Comparison of ENCODE assay signal across 29 cellular contexts in the genomic region with DNA sequence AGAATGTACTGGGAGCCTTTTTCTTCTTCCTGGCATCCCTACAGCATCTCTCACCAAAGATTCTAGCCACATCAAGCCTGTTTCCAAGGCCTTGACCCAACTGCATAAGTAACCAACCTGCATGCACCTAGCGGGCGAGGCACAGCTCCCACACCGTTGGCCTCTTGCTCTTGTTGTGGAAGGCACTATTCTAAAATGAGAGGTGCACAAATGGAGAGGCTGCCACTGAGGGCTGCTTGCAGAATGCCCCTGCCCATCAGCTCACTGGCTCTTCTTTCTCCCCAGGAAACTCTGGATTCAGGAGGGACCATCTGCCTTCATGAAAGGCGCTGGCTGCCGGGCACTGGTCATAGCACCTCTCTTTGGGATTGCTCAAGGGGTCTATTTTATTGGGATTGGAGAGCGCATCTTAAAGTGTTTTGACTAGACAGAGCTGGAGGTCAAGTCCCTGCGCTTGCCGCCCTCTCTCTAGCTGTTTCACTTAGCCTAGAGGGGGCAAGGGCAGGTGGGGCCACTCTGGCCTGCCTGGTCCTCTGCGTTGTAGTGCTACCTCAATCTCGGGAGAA. TPM values are rescaled to one million over a fixed set of nuclear protein-coding genes. Genes with fewer than 3 reads are reported as not detected.
A peak's percentile ranks its signal among the peaks of the same experiment; 100 is the strongest.
DNase-seq lines count a peak whose midpoint lies in the region; ATAC-seq, FAIRE-seq and TF ChIP-seq lines count a peak whose summit lies in the region.
"Had no signal": no experiment of that assay in that cellular context is flagged by ENCODE, and none has a peak within 500 bp of the region (broad histone marks: within the 10 kb centered on the region; RNA-seq: fewer than 3 reads in every experiment).

No MANE protein-coding gene starts in this region.

- H4K20me1 ChIP-seq in GM23338 (replicated peaks; ENCODE audit: insufficient read depth) (0 out of 2 replicates have a peak, but pooled peaks cover 3% of the 10 kb centered on the region), K562 (replicated peaks; ENCODE audit: control insufficient read depth, insufficient read depth, low read length) (no peaks in the 10 kb centered on the region)

- DNase-seq in Caco-2 (no peak), GM23338 (ENCODE audit: low spot score) (no peak), K562 (ENCODE audit: extremely low read depth in 1 of 4, low spot score in 3 of 4) (no peak), nephron progenitor cell (no peak)
- no peak for DNase-seq in stimulated activated naive CD4-positive, alpha-beta T cell (lab: John Stamatoyannopoulos, UW)
- DNase-seq in activated effector memory CD4-positive, alpha-beta T cell treated with Interleukin-2 at 50 U/mL for 16 hours = no peak
- DNase-seq: activated CD4-positive, alpha-beta T cell treated with anti-CD3 and anti-CD28 coated beads, Interleukin-2, amount 50 U/mL, for 48 hours; activated CD4-positive, CD25-positive, alpha-beta regulatory T cell treated with anti-CD3 and anti-CD28 coated beads, Interleukin-2, amount 50 U/mL, for 72 hours; effector memory CD8-positive, alpha-beta T cell; erythroblast; left ventricle myocardium superior; MM.1S; NCI-H1417; NCI-H2029; NCI-H524 treated with DMSO at 0.1 percent for 48 hours; NK-92 treated with Interleukin-12 subunit alpha and Interleukin-12 subunit beta, amount 100 ng/mL, for 24 hours; right lobe of liver; T-helper 2 cell had no signal

- no peaks in the 10 kb centered on the region for H3K27me3 Mint-ChIP-seq in Caco-2 (ENCODE audit: insufficient read depth, unreplicated experiment)
- no peaks in the 10 kb centered on the region for H3K27me3 Mint-ChIP-seq in GM23338 (ENCODE audit: insufficient read depth, low read depth, poor library complexity)
- H3K27me3 Mint-ChIP-seq in nephron progenitor cell (ENCODE audit: low read depth, poor library complexity) = no peaks in the 10 kb centered on the region
- H3K27me3 Mint-ChIP-seq in activated T-helper 17 cell treated with anti-CD3 and anti-CD28 coated beads, Interleukin-2, amount 50 U/mL, for 72 hours = no peaks in the 10 kb centered on the region
- H3K27me3 Mint-ChIP-seq: effector memory CD8-positive, alpha-beta T cell; progenitor cell of endocrine pancreas had no signal

- no peaks in the 10 kb centered on the region for H3K4me1 ChIP-seq in Caco-2
- no peaks in the 10 kb centered on the region for H3K4me1 ChIP-seq in GM23338 (ENCODE audit: insufficient read depth)
- H3K4me1 ChIP-seq in K562 (replicated peaks in 1 of 2; ENCODE audit: control insufficient read depth in 2 of 2, insufficient read depth in 2 of 2, low read length in 2 of 2) = no peaks in the 10 kb centered on the region
- H3K4me1 ChIP-seq: ascending aorta, right lobe of liver, tibial artery had no signal

- no peak for TF ChIP-seq RAD21 in K562 (CRISPR knock-in tag; conservative IDR thresholded peaks at IDR 0.05 in 1 of 2, IDR thresholded peaks at IDR 0.05 in 1 of 2)

- no peaks in the 10 kb centered on the region for H3K79me2 ChIP-seq in GM23338 (replicated peaks; ENCODE audit: insufficient read depth)
- no peaks in the 10 kb centered on the region for H3K79me2 ChIP-seq in K562 (ENCODE audit: control insufficient read depth, insufficient read depth, low read length)

- 84% methylated on average over 10 of the region's 10 CpGs for WGBS in K562 (ENCODE audit: insufficient coverage, low coverage, missing lambda C conversion rate)

- H3K9me3 ChIP-seq in Caco-2 (no peaks in the 10 kb centered on the region), K562 (replicated peaks; ENCODE audit: control insufficient read depth, insufficient read depth, low read depth, low read length) (no peaks in the 10 kb centered on the region)
- H3K9me3 ChIP-seq: ascending aorta, neutrophil, right lobe of liver, tibial artery had no signal

- TF ChIP-seq POLR2A in K562 (conservative IDR thresholded peaks at IDR 0.05) = 0 out of 2 replicates have a peak, but pooled peaks have one; percentile 24

- BruUV-seq in Caco-2 (replicated peaks; lab: Mats Ljungman, UMichigan) = no TSS peak
- BruUV-seq in K562 (replicated peaks; lab: Mats Ljungman, UMichigan) = no TSS peak

- intact Hi-C loops in Caco-2 (cut with micrococcal nuclease; ENCODE audit: unreplicated experiment) = no loop called here
- intact Hi-C loops in K562 (cut with micrococcal nuclease) = no loop called here

- in situ Hi-C loops in K562 (cut with MboI) = no loop called here

- H3K27me3 ChIP-seq in Caco-2 (replicated peaks; ENCODE audit: control insufficient read depth, insufficient read depth, low read length) (no peaks in the 10 kb centered on the region), GM23338 (ENCODE audit: insufficient read depth) (no peaks in the 10 kb centered on the region), K562 (ENCODE audit: control insufficient read depth in 2 of 2, insufficient read depth in 2 of 2, low read length in 2 of 2) (peaks cover 0 to 1% of the 10 kb centered on the region in 2 experiments; a peak in 2 of 5 replicates)
- H3K27me3 ChIP-seq: ascending aorta, neutrophil, right lobe of liver, tibial artery had no signal

- H3K27ac ChIP-seq in GM23338 (ENCODE audit: low read depth) (peak overlapping the region; percentile 87; the same call in 1 of the 2 replicates), K562 (ENCODE audit: extremely low read depth, low read depth, low read length) (no peak overlapping the region)
- H3K27ac ChIP-seq: ascending aorta, coronary artery, KMS-11, neutrophil, right lobe of liver, tibial artery had no signal

- 0 out of 2 replicates have a peak, but pooled peaks cover 3% of the 10 kb centered on the region for H3F3A ChIP-seq in GM23338 (replicated peaks; ENCODE audit: low read depth)

- H3K4me3 Mint-ChIP-seq in Caco-2 (ENCODE audit: unreplicated experiment) (no peak overlapping the region), GM23338 (no peak overlapping the region), nephron progenitor cell (no peak overlapping the region)
- no peak overlapping the region for H3K4me3 Mint-ChIP-seq in activated T-helper 17 cell treated with anti-CD3 and anti-CD28 coated beads, Interleukin-2, amount 50 U/mL, for 72 hours
- H3K4me3 Mint-ChIP-seq: effector memory CD8-positive, alpha-beta T cell had no signal

- CTCF ChIA-PET in Caco-2 (lab: Charles Lee) (no interaction called here), K562 (lab: Yijun Ruan, JAX; ENCODE audit: low intra/inter-chr PET ratio) (no interaction called here)

- H3K36me3 Mint-ChIP-seq in Caco-2 (ENCODE audit: insufficient read depth, unreplicated experiment) = peaks cover 55% of the 10 kb centered on the region
- H3K36me3 Mint-ChIP-seq in GM23338 (ENCODE audit: low read depth) = peaks cover 48% of the 10 kb centered on the region
- peaks cover 40% of the 10 kb centered on the region for H3K36me3 Mint-ChIP-seq in nephron progenitor cell (ENCODE audit: low read depth)
- H3K36me3 Mint-ChIP-seq in activated T-helper 17 cell treated with anti-CD3 and anti-CD28 coated beads, Interleukin-2, amount 50 U/mL, for 72 hours (ENCODE audit: low read depth) = peaks cover 51% of the 10 kb centered on the region

- H2AFZ ChIP-seq in GM23338 = no peak overlapping the region
- no peak overlapping the region for H2AFZ ChIP-seq in K562 (ENCODE audit: low read depth, low read length)

- H3K9me1 ChIP-seq in K562 (ENCODE audit: control insufficient read depth, insufficient read depth, low read length) = no peaks in the 10 kb centered on the region

- no peak for TF ChIP-seq EP300 in K562 (IDR thresholded peaks at IDR 0.05; ENCODE audit: low read length)

- TF ChIP-seq CTCF in Caco-2 (IDR thresholded peaks at IDR 0.05; ENCODE audit: insufficient read depth in 1 of 2, low read depth in 1 of 2, low read length in 1 of 2, severe bottlenecking in 1 of 2, unreplicated experiment in 1 of 2) (no peak), GM23338 (conservative IDR thresholded peaks at IDR 0.05; ENCODE audit: low read depth in 2 of 2) (no peak), K562 (IDR thresholded peaks at IDR 0.05 in 2 of 3, conservative IDR thresholded peaks at IDR 0.05 in 1 of 3; ENCODE audit: insufficient read depth in 2 of 3, low read depth in 1 of 3, low read length in 3 of 3) (no peak), nephron progenitor cell (IDR thresholded peaks at IDR 0.05) (no peak)

- H3K4me3 ChIP-seq in Caco-2 (ENCODE audit: low read depth, low read length) = no peak overlapping the region
- no peak overlapping the region for H3K4me3 ChIP-seq in GM23338
- no peak overlapping the region for H3K4me3 ChIP-seq in K562
- H3K4me3 ChIP-seq: ascending aorta, coronary artery, right lobe of liver, tibial artery had no signal

- H3K4me2 ChIP-seq in GM23338 (no peak overlapping the region), K562 (ENCODE audit: insufficient read depth, low read length) (no peak overlapping the region)
- H3K4me2 ChIP-seq: KMS-11 had no signal

- no peak for FAIRE-seq in K562 (lab: Jason Lieb, UNC)
- FAIRE-seq: HTR-8/SVneo, islet of Langerhans had no signal

- H3K9ac ChIP-seq in K562 (ENCODE audit: insufficient read depth in 1 of 2, low read depth in 2 of 2, low read length in 2 of 2) = no peak overlapping the region
- H3K9ac ChIP-seq: KMS-11 had no signal

- H3K9me3 Mint-ChIP-seq in Caco-2 (ENCODE audit: unreplicated experiment) (no peaks in the 10 kb centered on the region), GM23338 (no peaks in the 10 kb centered on the region), nephron progenitor cell (no peaks in the 10 kb centered on the region)
- no peaks in the 10 kb centered on the region for H3K9me3 Mint-ChIP-seq in activated T-helper 17 cell treated with anti-CD3 and anti-CD28 coated beads, Interleukin-2, amount 50 U/mL, for 72 hours
- H3K9me3 Mint-ChIP-seq: effector memory CD8-positive, alpha-beta T cell had no signal

- peak overlapping the region; percentile 46 for H3K27ac Mint-ChIP-seq in Caco-2 (ENCODE audit: unreplicated experiment)
- no peak overlapping the region for H3K27ac Mint-ChIP-seq in GM23338
- H3K27ac Mint-ChIP-seq in nephron progenitor cell = peak overlapping the region; percentile 90
- H3K27ac Mint-ChIP-seq in activated T-helper 17 cell treated with anti-CD3 and anti-CD28 coated beads, Interleukin-2, amount 50 U/mL, for 72 hours = no peak overlapping the region

- no peak for ATAC-seq in GM23338
- peak; percentile 13; the same call in 1 of the 3 replicates for ATAC-seq in K562
- ATAC-seq in activated T-helper 17 cell treated with anti-CD3 and anti-CD28 coated beads, Interleukin-2, amount 50 U/mL, for 72 hours (replicated peaks) = no peak
- ATAC-seq: effector memory CD8-positive, alpha-beta T cell; HCT116; left ventricle myocardium superior had no signal

- POLR2A ChIA-PET in Caco-2 (lab: Charles Lee) = no interaction called here
- POLR2A ChIA-PET in K562 (lab: Yijun Ruan, JAX) = interaction anchor here (1.2 to 1.6 kb wide), 4 partner anchors 8 to 19 kb away, joined by 3 to 5 read pairs (median 4); no protein-coding TSS in a partner anchor

- H3K9me2 ChIP-seq in GM23338 (ENCODE audit: insufficient read depth) = no peaks in the 10 kb centered on the region

- H3K36me3 ChIP-seq in Caco-2 (ENCODE audit: control insufficient read depth, insufficient read depth, low read length) = no peaks in the 10 kb centered on the region; the same call in 1 of the 2 replicates
- peaks cover 31% of the 10 kb centered on the region for H3K36me3 ChIP-seq in GM23338 (ENCODE audit: insufficient read depth)
- H3K36me3 ChIP-seq in K562 (ENCODE audit: control insufficient read depth, insufficient read depth, low read length) = peaks cover 48% of the 10 kb centered on the region

- H3K4me1 Mint-ChIP-seq in Caco-2 (ENCODE audit: low read depth, unreplicated experiment) (no peaks in the 10 kb centered on the region), GM23338 (no peaks in the 10 kb centered on the region; the same call in 2 of the 3 replicates), nephron progenitor cell (peaks cover 5% of the 10 kb centered on the region)
- H3K4me1 Mint-ChIP-seq in activated T-helper 17 cell treated with anti-CD3 and anti-CD28 coated beads, Interleukin-2, amount 50 U/mL, for 72 hours = no peaks in the 10 kb centered on the region

RNA-seq across cellular contexts. Expression of gene SLC25A18, which starts 26.6 kb away (rescaled TPM):
- total RNA-seq in Caco-2 (2022) (0.14 TPM in 1 of 2 replicates, not detected in the other), K562 (2014; rRNA removed) (not detected in 2 replicates), K562 (2014; rRNA removed; fragmentation: Illumina TruSeq; extraction: Trizol) (not detected in 2 replicates), K562 (2015; rRNA removed; fragmentation: Illumina TruSeq; extraction: Trizol) (not detected in 2 replicates), K562 (2021) (not detected in 2 replicates)
- 0.47 and 1.9 TPM in 2 replicates for total RNA-seq in GM23338 (2014; rRNA removed; shearing (Covaris generic))
- polyA plus RNA-seq in GM23338 (2016; fragmentation: Nextera tagmentation; extraction: Ambion mirVana) (0.57 and 1.2 TPM in 2 replicates), K562 (2011; rRNA removed) (not detected in 2 replicates), K562 (2014; fragmentation: Illumina TruSeq; extraction: Trizol) (not detected in 2 replicates), K562 (2014; fragmentation: Nextera tagmentation; extraction: Ambion mirVana) (under 1 TPM in 1 of 2 experiments, not detected in 1; 0.04 TPM), K562 (2014; rRNA removed) (not detected in 2 replicates)
- total RNA-seq in K562 (2011; cell fraction: chromatin; rRNA removed; ENCODE audit: low replicate concordance) = not detected in 2 replicates
- total RNA-seq in K562 (2011; cell fraction: nucleolus; rRNA removed) = not detected in 2 replicates
- not detected in 2 replicates for total RNA-seq in K562 (2011; cell fraction: nucleoplasm; rRNA removed)
- polyA plus RNA-seq in K562 (2011; cell fraction: cytosol; rRNA removed) = 0.04 TPM in 1 of 2 replicates, not detected in the other
- not detected in 2 replicates for polyA plus RNA-seq in K562 (2011; cell fraction: nucleus; rRNA removed)
- polyA plus RNA-seq in K562 (2012) = 0.12 TPM in 2 replicates
- not detected in 2 replicates for polyA minus RNA-seq in K562 (2011; rRNA and poly(A)+ RNA removed)
- polyA minus RNA-seq in K562 (2011; cell fraction: cytosol; rRNA and poly(A)+ RNA removed) = not detected in 2 replicates
- polyA minus RNA-seq in K562 (2011; cell fraction: nucleus; rRNA and poly(A)+ RNA removed) = not detected in 2 replicates
- total RNA-seq in activated T-helper 17 cell treated with anti-CD3 and anti-CD28 coated beads, Interleukin-2, amount 50 U/mL, for 72 hours = not detected
- total RNA-seq: ascending aorta, myocyte had no signal

RNA-seq across cellular contexts. Expression of gene ATP6V1E1, which starts 38.7 kb away (rescaled TPM):
- 139 and 147 TPM in 2 replicates for total RNA-seq in Caco-2 (2022)
- 74.5 and 74.8 TPM in 2 replicates for total RNA-seq in GM23338 (2014; rRNA removed; shearing (Covaris generic))
- polyA plus RNA-seq in GM23338 (2016; fragmentation: Nextera tagmentation; extraction: Ambion mirVana) = 81.7 and 82.9 TPM in 2 replicates
- 63.6 and 104 TPM in 2 replicates for total RNA-seq in K562 (2011; cell fraction: chromatin; rRNA removed; ENCODE audit: low replicate concordance)
- total RNA-seq in K562 (2011; cell fraction: nucleolus; rRNA removed) = 48.9 and 50.5 TPM in 2 replicates
- total RNA-seq in K562 (2011; cell fraction: nucleoplasm; rRNA removed) = 69.7 and 91.1 TPM in 2 replicates
- 127 and 151 TPM in 2 replicates for total RNA-seq in K562 (2014; rRNA removed)
- 157 and 175 TPM in 2 replicates for total RNA-seq in K562 (2014; rRNA removed; fragmentation: Illumina TruSeq; extraction: Trizol)
- 175 and 184 TPM in 2 replicates for total RNA-seq in K562 (2015; rRNA removed; fragmentation: Illumina TruSeq; extraction: Trizol)
- total RNA-seq in K562 (2021) = 122 and 129 TPM in 2 replicates
- polyA plus RNA-seq in K562 (2011; rRNA removed) = 187 and 192 TPM in 2 replicates
- 87.5 and 145 TPM in 2 replicates for polyA plus RNA-seq in K562 (2011; cell fraction: cytosol; rRNA removed)
- polyA plus RNA-seq in K562 (2011; cell fraction: nucleus; rRNA removed) = 40.7 and 68.0 TPM in 2 replicates
- polyA plus RNA-seq in K562 (2012) = 166 and 250 TPM in 2 replicates
- polyA plus RNA-seq in K562 (2014; fragmentation: Illumina TruSeq; extraction: Trizol) = 197 and 230 TPM in 2 replicates
- polyA plus RNA-seq in K562 (2014; fragmentation: Nextera tagmentation; extraction: Ambion mirVana) = 100 to 1,000 TPM; 179 to 249 TPM
- 173 and 185 TPM in 2 replicates for polyA plus RNA-seq in K562 (2014; rRNA removed)
- polyA minus RNA-seq in K562 (2011; rRNA and poly(A)+ RNA removed) = 147 and 159 TPM in 2 replicates
- 37.2 and 57.5 TPM in 2 replicates for polyA minus RNA-seq in K562 (2011; cell fraction: cytosol; rRNA and poly(A)+ RNA removed)
- polyA minus RNA-seq in K562 (2011; cell fraction: nucleus; rRNA and poly(A)+ RNA removed) = 17.5 and 40.5 TPM in 2 replicates
- 10 to 100 TPM; 73.2 to 97.1 TPM for total RNA-seq in activated T-helper 17 cell treated with anti-CD3 and anti-CD28 coated beads, Interleukin-2, amount 50 U/mL, for 72 hours

RNA-seq across cellular contexts. Expression of gene BCL2L13, which starts 48.7 kb away (rescaled TPM):
- total RNA-seq in Caco-2 (2022) (33.7 and 34.3 TPM in 2 replicates), K562 (2014; rRNA removed) (42.8 and 53.2 TPM in 2 replicates), K562 (2014; rRNA removed; fragmentation: Illumina TruSeq; extraction: Trizol) (56.5 and 61.9 TPM in 2 replicates), K562 (2015; rRNA removed; fragmentation: Illumina TruSeq; extraction: Trizol) (41.9 and 46.0 TPM in 2 replicates), K562 (2021) (56.8 and 58.4 TPM in 2 replicates)
- total RNA-seq in GM23338 (2014; rRNA removed; shearing (Covaris generic)) = 29.7 and 32.3 TPM in 2 replicates
- polyA plus RNA-seq in GM23338 (2016; fragmentation: Nextera tagmentation; extraction: Ambion mirVana) (21.3 and 22.4 TPM in 2 replicates), K562 (2011; rRNA removed) (61.3 and 63.4 TPM in 2 replicates), K562 (2014; fragmentation: Illumina TruSeq; extraction: Trizol) (57.3 and 59.6 TPM in 2 replicates), K562 (2014; fragmentation: Nextera tagmentation; extraction: Ambion mirVana) (10 to 100 TPM; 43.6 to 60.8 TPM), K562 (2014; rRNA removed) (41.5 and 42.4 TPM in 2 replicates)
- 41.1 and 59.5 TPM in 2 replicates for total RNA-seq in K562 (2011; cell fraction: chromatin; rRNA removed; ENCODE audit: low replicate concordance)
- total RNA-seq in K562 (2011; cell fraction: nucleolus; rRNA removed) = 31.4 and 35.0 TPM in 2 replicates
- total RNA-seq in K562 (2011; cell fraction: nucleoplasm; rRNA removed) = 49.1 and 68.7 TPM in 2 replicates
- 40.5 and 52.1 TPM in 2 replicates for polyA plus RNA-seq in K562 (2011; cell fraction: cytosol; rRNA removed)
- 26.2 and 29.4 TPM in 2 replicates for polyA plus RNA-seq in K562 (2011; cell fraction: nucleus; rRNA removed)
- 38.9 and 63.2 TPM in 2 replicates for polyA plus RNA-seq in K562 (2012)
- polyA minus RNA-seq in K562 (2011; rRNA and poly(A)+ RNA removed) = 75.9 and 78.7 TPM in 2 replicates
- polyA minus RNA-seq in K562 (2011; cell fraction: cytosol; rRNA and poly(A)+ RNA removed) = 35.5 and 39.9 TPM in 2 replicates
- polyA minus RNA-seq in K562 (2011; cell fraction: nucleus; rRNA and poly(A)+ RNA removed) = 14.1 and 22.7 TPM in 2 replicates
- 10 to 100 TPM; 25.1 to 31.4 TPM for total RNA-seq in activated T-helper 17 cell treated with anti-CD3 and anti-CD28 coated beads, Interleukin-2, amount 50 U/mL, for 72 hours

Comparison
In these comparisons a context has a peak if more than half of its experiments do, and no peak if none do; other contexts are left out.
1. H3K27ac Mint-ChIP-seq: peak in Caco-2 (single experiment) and nephron progenitor cell (single experiment); none in GM23338 (single experiment) and activated T-helper 17 cell treated with anti-CD3 and anti-CD28 coated beads, Interleukin-2, amount 50 U/mL, for 72 hours (single experiment).